Comparison of ENCODE assay signal across 8 cellular contexts in the genomic region with DNA sequence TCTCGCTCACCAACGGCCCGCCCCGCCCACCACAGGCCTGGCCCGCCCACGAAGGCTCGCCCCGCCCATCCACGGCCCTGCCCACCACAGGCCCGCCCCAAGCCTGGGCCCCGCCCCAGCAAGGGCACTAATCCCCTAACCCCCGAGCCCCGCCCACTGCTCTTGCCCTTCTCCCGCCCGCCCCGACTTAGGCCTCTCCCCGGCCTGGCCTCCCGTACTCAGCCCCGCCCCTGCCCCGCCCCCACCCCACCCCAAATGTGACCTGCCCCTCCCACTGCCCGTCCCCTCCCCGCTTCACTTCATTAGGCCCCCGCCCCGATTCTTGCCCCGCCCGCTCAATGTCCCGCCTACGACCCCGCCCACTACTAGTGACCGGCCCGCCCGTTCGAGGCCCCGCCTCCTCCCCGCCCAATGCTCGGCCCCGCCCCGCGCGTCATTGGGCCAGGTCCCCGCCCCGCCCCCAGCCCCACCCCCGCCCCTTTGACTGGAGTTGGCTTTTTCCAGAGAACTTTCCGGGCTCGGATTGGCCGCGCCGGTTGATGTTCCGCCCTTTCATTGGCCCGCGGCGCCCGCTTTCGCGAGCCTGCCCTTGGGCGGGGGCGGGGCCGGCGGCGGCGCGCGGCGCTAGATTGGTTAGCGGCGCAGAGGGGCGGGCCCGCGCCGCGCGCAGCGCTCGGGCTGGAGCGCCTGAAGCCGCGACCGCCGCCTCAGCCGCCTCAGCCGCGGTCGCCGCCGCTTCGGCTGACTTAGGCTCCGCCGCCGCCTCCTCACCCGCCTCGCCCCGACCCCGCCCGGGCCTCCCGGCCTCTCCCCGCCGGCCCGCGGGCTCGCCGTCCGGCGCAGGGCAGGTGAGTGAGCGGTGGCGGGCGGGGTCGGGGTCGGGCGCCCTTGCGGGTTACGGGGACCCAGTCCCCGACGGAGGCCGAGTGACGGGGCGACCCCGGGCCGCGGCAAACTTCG.
DNase-seq lines count a peak whose midpoint lies in the region; ATAC-seq and TF ChIP-seq lines count a peak whose summit lies in the region.

Gene PCBP3 (plus strand): TSS at position 705 of the 960 bp plus-strand sequence. CDS start 206,361 bp downstream, outside the sequence.

- peak within 1 kb of the TSS; percentile 62 for H3K4me3 ChIP-seq in choroid plexus epithelial cell (ENCODE audit: low read depth, low read length)

- TF ChIP-seq CTCF in choroid plexus epithelial cell (conservative IDR thresholded peaks at IDR 0.05; ENCODE audit: low read depth, low read length): no peak

- peak; percentile 84 for DNase-seq in NCI-H226
- peak; percentile 98 for DNase-seq in activated CD4-positive, alpha-beta T cell treated with anti-CD3 and anti-CD28 coated beads for 48 hours
- DNase-seq in choroid plexus epithelial cell (ENCODE audit: low read depth): peak; percentile 98
- peak; percentile 98 for DNase-seq in left kidney (ENCODE audit: low read depth, low spot score)
- DNase-seq in stimulated activated CD4-positive, alpha-beta T cell treated with anti-CD3 and anti-CD28 coated beads, Interleukin-1b, Interleukin-23, amount 100 ng/mL, for 48 hours: peak; percentile 98
- DNase-seq in HK-2 (ENCODE audit: unreplicated experiment): no peak

- ATAC-seq in GM18519 (IDR thresholded peaks at IDR 0.05; ENCODE audit: low FRiP score, unreplicated experiment) (peak; percentile 60), HG03097 (IDR thresholded peaks at IDR 0.05; ENCODE audit: low FRiP score, unreplicated experiment) (peak; percentile 60)
